ENCODE assay signal across 9 cellular contexts in the genomic region with DNA sequence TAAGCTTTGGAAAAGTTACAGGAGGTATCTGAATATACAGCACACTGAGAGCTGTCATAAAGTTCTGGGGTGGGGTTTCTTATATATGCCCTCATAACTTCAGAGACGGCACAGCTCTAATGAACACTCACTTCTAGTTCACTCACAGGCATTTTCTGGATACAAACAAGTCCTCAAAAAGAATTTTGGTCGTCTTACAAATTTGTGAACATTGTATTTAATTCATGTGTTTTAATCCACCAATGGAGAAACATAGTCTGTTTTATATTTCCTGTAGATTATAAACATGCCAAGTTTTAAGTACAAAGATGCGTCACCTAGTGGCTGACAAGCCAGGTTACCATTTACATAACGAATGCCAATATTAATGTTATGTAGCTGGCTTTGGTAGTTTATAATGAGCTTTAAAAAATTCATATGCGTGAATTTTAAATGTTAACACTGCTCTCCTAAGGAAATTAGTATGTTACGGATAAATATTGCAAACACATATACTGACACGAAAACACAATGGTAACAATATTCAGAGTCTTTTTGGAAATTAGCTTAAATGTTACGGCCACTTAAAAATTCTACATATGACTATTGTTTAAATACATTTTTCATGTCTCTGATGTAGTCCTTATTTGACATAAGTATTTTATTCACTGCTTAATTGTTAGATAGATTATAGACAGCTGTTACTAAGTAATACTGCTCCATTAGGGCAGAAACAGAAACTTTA. TPM values are rescaled to one million over a fixed set of nuclear protein-coding genes. Genes with fewer than 3 reads are reported as not detected.
DNase-seq lines count a peak whose midpoint lies in the region; ATAC-seq and TF ChIP-seq lines count a peak whose summit lies in the region.
"Had no signal": no experiment of that assay in that cellular context is flagged by ENCODE, and none has a peak within 500 bp of the region (broad histone marks: within the 10 kb centered on the region; RNA-seq: fewer than 3 reads in every experiment).

No MANE protein-coding gene starts in this region.

- H3K27ac ChIP-seq in adrenal gland = peak overlapping the region in 3 of 5 donors; percentile 4 to 60 (median 59)
- no peak overlapping the region for H3K27ac ChIP-seq in iPS-18a (ENCODE audit: low read length)
- peak overlapping the region; percentile 86 for H3K27ac ChIP-seq in stomach smooth muscle (ENCODE audit: low read length)
- H3K27ac ChIP-seq in CD4-positive, alpha-beta memory T cell (ENCODE audit: low read depth, low read length) = no peak overlapping the region

- TF ChIP-seq POLR2A in adrenal gland (IDR thresholded peaks at IDR 0.05) = no peak

- DNase-seq in HFFc6 = peak; percentile 70
- no peak for DNase-seq in adrenal gland
- no peak for DNase-seq in CD4-positive, alpha-beta memory T cell
- no peak for DNase-seq in HEK293T (ENCODE audit: extremely low spot score)
- DNase-seq in hippocampal formation (lab: John Stamatoyannopoulos, UW) = no peak
- DNase-seq: left cardiac atrium had no signal

- peaks cover 0 to 3% (median 0%) of the 10 kb centered on the region in 3 donors for H3K9me3 ChIP-seq in adrenal gland (replicated peaks in 1 of 3)
- no peaks in the 10 kb centered on the region for H3K9me3 ChIP-seq in iPS-18a (ENCODE audit: control insufficient read depth, low read depth, low read length)
- H3K9me3 ChIP-seq in stomach smooth muscle (ENCODE audit: control insufficient read depth in 2 of 2, low read length in 2 of 2) = no peaks in the 10 kb centered on the region
- no peaks in the 10 kb centered on the region for H3K9me3 ChIP-seq in CD4-positive, alpha-beta memory T cell (ENCODE audit: control insufficient read depth in 1 of 2, low read length in 2 of 2)

- peak overlapping the region; percentile 13 for H3K9ac ChIP-seq in iPS-18a (ENCODE audit: low read length)
- peak overlapping the region; percentile 83 to 90 for H3K9ac ChIP-seq in stomach smooth muscle (ENCODE audit: low read length in 2 of 2)

- H3K36me3 Mint-ChIP-seq in HFFc6 (ENCODE audit: low read depth) = peaks cover 15% of the 10 kb centered on the region; the same call in 1 of the 2 replicates
- H3K36me3 Mint-ChIP-seq in CD4-positive, alpha-beta memory T cell = no peaks in the 10 kb centered on the region

- H3K4me3 Mint-ChIP-seq in HFFc6 = peak overlapping the region; percentile 98
- H3K4me3 Mint-ChIP-seq in CD4-positive, alpha-beta memory T cell = no peak overlapping the region

- H3K27ac Mint-ChIP-seq in HFFc6 = peak overlapping the region; percentile 85
- no peak overlapping the region for H3K27ac Mint-ChIP-seq in CD4-positive, alpha-beta memory T cell

- H3K4me1 ChIP-seq in adrenal gland (replicated peaks in 1 of 2) (no peaks in the 10 kb centered on the region), iPS-18a (ENCODE audit: control insufficient read depth, low read depth, low read length) (no peaks in the 10 kb centered on the region), stomach smooth muscle (ENCODE audit: control insufficient read depth, insufficient read depth, low read length) (peaks cover 1% of the 10 kb centered on the region)
- H3K4me1 ChIP-seq in CD4-positive, alpha-beta memory T cell (ENCODE audit: insufficient read depth, low read length) = no peaks in the 10 kb centered on the region

- H3K4me1 Mint-ChIP-seq in HFFc6 (ENCODE audit: low read depth) = peaks cover 72% of the 10 kb centered on the region
- H3K4me1 Mint-ChIP-seq in CD4-positive, alpha-beta memory T cell = peaks cover 0 to 7% (median 4%) of the 10 kb centered on the region in 4 donors

- H3K9me3 Mint-ChIP-seq in HFFc6 = no peaks in the 10 kb centered on the region
- H3K9me3 Mint-ChIP-seq in CD4-positive, alpha-beta memory T cell = no peaks in the 10 kb centered on the region

- peak; percentile 86 for TF ChIP-seq CTCF in HFFc6 (IDR thresholded peaks at IDR 0.05)
- peak in 2 of 6 experiments; percentile 26 to 27 for TF ChIP-seq CTCF in adrenal gland (IDR thresholded peaks at IDR 0.05)

- POLR2A ChIA-PET in CD4-positive, alpha-beta memory T cell (lab: Charles Lee; ENCODE audit: partially characterized antibody) = no interaction called here
- POLR2A ChIA-PET in HEK293T (lab: Yijun Ruan, JAX) = no interaction called here

- H3K36me3 ChIP-seq in adrenal gland (replicated peaks in 1 of 2) (no peaks in the 10 kb centered on the region), iPS-18a (ENCODE audit: control insufficient read depth, low read depth, low read length) (no peaks in the 10 kb centered on the region), stomach smooth muscle (ENCODE audit: control insufficient read depth in 2 of 2, insufficient read depth in 2 of 2, low read length in 2 of 2) (no peaks in the 10 kb centered on the region)
- no peaks in the 10 kb centered on the region for H3K36me3 ChIP-seq in CD4-positive, alpha-beta memory T cell (ENCODE audit: insufficient read depth, low read length)

- ATAC-seq in HG03039 (IDR thresholded peaks at IDR 0.05; ENCODE audit: unreplicated experiment) = no peak

- intact Hi-C loops in adrenal gland (cut with DNase I) = no loop called here
- intact Hi-C loops in CD4-positive, alpha-beta memory T cell (cut with micrococcal nuclease) = no loop called here

- CTCF ChIA-PET in CD4-positive, alpha-beta memory T cell (lab: Charles Lee; ENCODE audit: partially characterized antibody) = no interaction called here
- CTCF ChIA-PET in HEK293T (lab: Yijun Ruan, JAX) = interaction anchor here (0.6 to 0.9 kb wide), 2 partner anchors 454 to 749 kb away, joined by 3 read pairs; no protein-coding TSS in a partner anchor

- WGBS in adrenal gland, 4 donors = 59 to 68% (median 64%) methylated on average over 8 of the region's 8 CpGs

- H3K27me3 Mint-ChIP-seq in HFFc6 (ENCODE audit: insufficient read depth) = no peaks in the 10 kb centered on the region; the same call in none of the 2 replicates
- H3K27me3 Mint-ChIP-seq in CD4-positive, alpha-beta memory T cell = peaks cover 0 to 2% of the 10 kb centered on the region in 2 donors

- H3K4me3 ChIP-seq in adrenal gland = peak overlapping the region in 1 of 4 donors; percentile 50
- H3K4me3 ChIP-seq in iPS-18a (ENCODE audit: low read length) = no peak overlapping the region
- H3K4me3 ChIP-seq in stomach smooth muscle (ENCODE audit: low read length in 2 of 2) = peak overlapping the region; percentile 81 to 92
- no peak overlapping the region for H3K4me3 ChIP-seq in CD4-positive, alpha-beta memory T cell (ENCODE audit: low read length in 2 of 2)

- H3K27me3 ChIP-seq in adrenal gland = no peaks in the 10 kb centered on the region
- H3K27me3 ChIP-seq in iPS-18a (ENCODE audit: control insufficient read depth, insufficient read depth, low read length) = no peaks in the 10 kb centered on the region
- H3K27me3 ChIP-seq in stomach smooth muscle (ENCODE audit: control insufficient read depth in 1 of 2, insufficient read depth in 2 of 2, low read length in 2 of 2) = no peaks in the 10 kb centered on the region
- no peaks in the 10 kb centered on the region for H3K27me3 ChIP-seq in CD4-positive, alpha-beta memory T cell (ENCODE audit: insufficient read depth, low read length)

TF ChIP-seq in HEK293T, 16 proteins besides CTCF, POLR2A, EP300 and RAD21:
- no peak for TF ChIP-seq ELF4 (IDR thresholded peaks at IDR 0.05)
- no peak for TF ChIP-seq ARNT (IDR thresholded peaks at IDR 0.05)
- no peak for TF ChIP-seq LEF1 (IDR thresholded peaks at IDR 0.05; ENCODE audit: borderline replicate concordance)
- TF ChIP-seq FOXK2 (IDR thresholded peaks at IDR 0.05) = no peak
- TF ChIP-seq CTBP1 (IDR thresholded peaks at IDR 0.05; ENCODE audit: borderline replicate concordance) = no peak
- no peak for TF ChIP-seq L3MBTL2 (conservative IDR thresholded peaks at IDR 0.05)

RNA-seq across cellular contexts. Expression of a gene that starts 2.5 kb away (rescaled TPM):
- 100 to 1,000 TPM; 348 to 594 (median 356) TPM for total RNA-seq in HFFc6 (2021; fragmentation: NEBNext Ultra II Directional; extraction: Animal tissue kit (Norgen Biotek cat#: 25700))
- total RNA-seq in adrenal gland = 100 to 1,000 TPM; 103 to 450 (median 185) TPM
- 10 to 100 TPM; 48.4 to 88.0 (median 54.9) TPM for polyA plus RNA-seq in adrenal gland
- not detected for total RNA-seq in CD4-positive, alpha-beta memory T cell
- polyA plus RNA-seq in CD4-positive, alpha-beta memory T cell = not detected

Comparison
In these comparisons a context has a peak if more than half of its experiments do, and no peak if none do; other contexts are left out.
1. H3K27ac ChIP-seq: peak in adrenal gland (3 of 5) and stomach smooth muscle (single experiment); none in iPS-18a (single experiment) and CD4-positive, alpha-beta memory T cell (single experiment).
2. H3K4me3 ChIP-seq: peak in stomach smooth muscle (2 of 2); none in iPS-18a (single experiment) and CD4-positive, alpha-beta memory T cell (0 of 2).
3. RNA of a gene that starts 2.5 kb away (total RNA-seq): 348 to 594 TPM in HFFc6 and 103 to 450 TPM in adrenal gland; not detected in CD4-positive, alpha-beta memory T cell; every median in the first group is over 100 times any median in the second.